Comparison of ENCODE assay signal across 1 cellular context in the genomic region with DNA sequence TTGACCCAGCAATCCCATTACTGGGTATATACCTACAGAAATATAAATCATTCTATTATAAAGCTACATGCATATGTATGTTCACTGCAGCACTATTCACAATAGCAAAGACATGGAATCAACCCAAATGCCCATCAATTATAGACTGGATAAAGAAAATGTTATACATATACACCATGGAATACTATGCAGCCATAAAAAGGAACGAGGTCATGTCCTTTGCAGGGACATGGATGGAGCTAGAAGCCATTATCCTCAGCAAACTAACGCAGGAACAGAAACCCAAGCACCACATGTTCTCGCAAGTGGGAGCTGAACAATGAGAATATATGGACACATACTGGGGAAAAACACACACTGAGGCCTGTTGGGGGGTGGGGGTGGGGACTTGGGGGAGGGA.
TF ChIP-seq lines count a peak whose summit lies in the region.

No MANE protein-coding gene starts in this region.

TF ChIP-seq in K562, 482 proteins besides CTCF, POLR2A, EP300 and RAD21:
- peak; percentile 87 for TF ChIP-seq ZNF146 (CRISPR knock-in tag; IDR thresholded peaks at IDR 0.05; ENCODE audit: unreplicated experiment)
TF ChIP-seq in K562: peak in this region for 1; not testable (repeated sequence) for 481.
